In genomic region chr1:173853074-173853473, GRCh38 we compare ENCODE assay signal across 11 cellular contexts. TPM values are rescaled to one million over a fixed set of nuclear protein-coding genes. Genes with fewer than 3 reads are reported as not detected.
DNase-seq lines count a peak whose midpoint lies in the region; ATAC-seq and TF ChIP-seq lines count a peak whose summit lies in the region.
"Had no signal": no experiment of that assay in that cellular context is flagged by ENCODE, and none has a peak within 500 bp of the region (broad histone marks: within the 10 kb centered on the region; RNA-seq: fewer than 3 reads in every experiment).

No MANE protein-coding gene starts in this region.

- TF ChIP-seq CTCF in chondrocyte (IDR thresholded peaks at IDR 0.05) (no peak), type B pancreatic cell (conservative IDR thresholded peaks at IDR 0.05) (no peak)

- H3K27me3 Mint-ChIP-seq in activated T-cell treated with anti-CD3 and anti-CD28 coated beads, Interleukin-2, amount 50 U/mL, for 24 hours = no peaks in the 10 kb centered on the region
- H3K27me3 Mint-ChIP-seq in activated T-cell treated with anti-CD3 and anti-CD28 coated beads, Interleukin-2, amount 50 U/mL, for 72 hours (ENCODE audit: low read depth) = no peaks in the 10 kb centered on the region
- H3K27me3 Mint-ChIP-seq in chondrocyte (ENCODE audit: low read depth) (no peaks in the 10 kb centered on the region), type B pancreatic cell (no peaks in the 10 kb centered on the region)
- H3K27me3 Mint-ChIP-seq: stimulated activated naive B cell treated with anti-CD40 and anti-IgM and Interleukin-4, amounts not matched to agents 10 μg/mL and 1 μg/mL and 100 μg/mL, for 72 hours had no signal

- H3K9me3 Mint-ChIP-seq in activated T-cell treated with anti-CD3 and anti-CD28 coated beads, Interleukin-2, amount 50 U/mL, for 24 hours = no peaks in the 10 kb centered on the region
- no peaks in the 10 kb centered on the region for H3K9me3 Mint-ChIP-seq in activated T-cell treated with anti-CD3 and anti-CD28 coated beads, Interleukin-2, amount 50 U/mL, for 72 hours
- H3K9me3 Mint-ChIP-seq in chondrocyte (ENCODE audit: low read depth) = no peaks in the 10 kb centered on the region
- no peaks in the 10 kb centered on the region for H3K9me3 Mint-ChIP-seq in type B pancreatic cell
- H3K9me3 Mint-ChIP-seq: stimulated activated naive B cell treated with anti-CD40 and anti-IgM and Interleukin-4, amounts not matched to agents 10 μg/mL and 1 μg/mL and 100 μg/mL, for 72 hours; T-helper 1 cell treated with Interleukin-12 subunit alpha and Interleukin-12 subunit beta and Interleukin-4 antibody, amounts not matched to agents 30 μg/mL and 1 μg/mL, for 36 hours had no signal

- H3K4me3 Mint-ChIP-seq in activated T-cell treated with anti-CD3 and anti-CD28 coated beads, Interleukin-2, amount 50 U/mL, for 24 hours = no peak overlapping the region
- H3K4me3 Mint-ChIP-seq in activated T-cell treated with anti-CD3 and anti-CD28 coated beads, Interleukin-2, amount 50 U/mL, for 72 hours = no peak overlapping the region
- no peak overlapping the region for H3K4me3 Mint-ChIP-seq in chondrocyte (ENCODE audit: unreplicated experiment)
- no peak overlapping the region for H3K4me3 Mint-ChIP-seq in type B pancreatic cell
- H3K4me3 Mint-ChIP-seq: stimulated activated naive B cell treated with anti-CD40 and anti-IgM and Interleukin-4, amounts not matched to agents 10 μg/mL and 1 μg/mL and 100 μg/mL, for 72 hours; T-helper 1 cell treated with Interleukin-12 subunit alpha and Interleukin-12 subunit beta and Interleukin-4 antibody, amounts not matched to agents 30 μg/mL and 1 μg/mL, for 36 hours had no signal

- no peak for ATAC-seq in activated T-cell treated with anti-CD3 and anti-CD28 coated beads, Interleukin-2, amount 50 U/mL, for 72 hours (replicated peaks in 1 of 2)
- ATAC-seq: stimulated activated naive B cell treated with anti-CD40 and anti-IgM and Interleukin-4, amounts not matched to agents 10 μg/mL and 1 μg/mL and 100 μg/mL, for 72 hours had no signal

- H3K27ac Mint-ChIP-seq in activated T-cell treated with anti-CD3 and anti-CD28 coated beads, Interleukin-2, amount 50 U/mL, for 24 hours = peak overlapping the region; percentile 32
- H3K27ac Mint-ChIP-seq in activated T-cell treated with anti-CD3 and anti-CD28 coated beads, Interleukin-2, amount 50 U/mL, for 72 hours = no peak overlapping the region
- H3K27ac Mint-ChIP-seq in chondrocyte (ENCODE audit: unreplicated experiment) (peak overlapping the region; percentile 34), type B pancreatic cell (peak overlapping the region; percentile 62)
- H3K27ac Mint-ChIP-seq: stimulated activated naive B cell treated with anti-CD40 and anti-IgM and Interleukin-4, amounts not matched to agents 10 μg/mL and 1 μg/mL and 100 μg/mL, for 72 hours; T-helper 1 cell treated with Interleukin-12 subunit alpha and Interleukin-12 subunit beta and Interleukin-4 antibody, amounts not matched to agents 30 μg/mL and 1 μg/mL, for 36 hours had no signal

- no peak for DNase-seq in activated T-cell treated with anti-CD3 and anti-CD28 coated beads, Interleukin-2, amount 50 U/mL, for 24 hours
- DNase-seq in activated T-cell treated with anti-CD3 and anti-CD28 coated beads, Interleukin-2, amount 50 U/mL, for 72 hours = no peak
- DNase-seq in chondrocyte (ENCODE audit: low spot score) (no peak), iPS-NIHi11 (ENCODE audit: low spot score) (peak; percentile 37), type B pancreatic cell (ENCODE audit: extremely low spot score, unreplicated experiment) (no peak), NCI-H510A treated with DMSO at 0.1 percent for 48 hours (lab: John Stamatoyannopoulos, UW) (no peak), epidermal melanocyte (ENCODE audit: insufficient read length, low spot score) (no peak)
- DNase-seq in activated CD4-positive, alpha-beta T cell treated with anti-CD3 and anti-CD28 coated beads, Interleukin-2, amount 50 U/mL, for 4 hours = no peak
- DNase-seq: DND-41; stimulated activated naive B cell treated with anti-CD40 and anti-IgM and Interleukin-4, amounts not matched to agents 10 μg/mL and 1 μg/mL and 100 μg/mL, for 72 hours had no signal

- H3K4me1 Mint-ChIP-seq in activated T-cell treated with anti-CD3 and anti-CD28 coated beads, Interleukin-2, amount 50 U/mL, for 24 hours (ENCODE audit: low read depth) = no peaks in the 10 kb centered on the region
- H3K4me1 Mint-ChIP-seq in activated T-cell treated with anti-CD3 and anti-CD28 coated beads, Interleukin-2, amount 50 U/mL, for 72 hours (ENCODE audit: low read depth) = no peaks in the 10 kb centered on the region
- H3K4me1 Mint-ChIP-seq in chondrocyte (ENCODE audit: low read depth) = peaks cover 12% of the 10 kb centered on the region
- H3K4me1 Mint-ChIP-seq in type B pancreatic cell (ENCODE audit: unreplicated experiment) = peaks cover 4% of the 10 kb centered on the region
- H3K4me1 Mint-ChIP-seq: stimulated activated naive B cell treated with anti-CD40 and anti-IgM and Interleukin-4, amounts not matched to agents 10 μg/mL and 1 μg/mL and 100 μg/mL, for 72 hours had no signal

- H3K36me3 Mint-ChIP-seq in activated T-cell treated with anti-CD3 and anti-CD28 coated beads, Interleukin-2, amount 50 U/mL, for 24 hours (ENCODE audit: low read depth) = peaks cover 87% of the 10 kb centered on the region
- H3K36me3 Mint-ChIP-seq in activated T-cell treated with anti-CD3 and anti-CD28 coated beads, Interleukin-2, amount 50 U/mL, for 72 hours (ENCODE audit: insufficient read depth in 2 of 2) = peaks cover 8 to 24% of the 10 kb centered on the region in 2 donors
- H3K36me3 Mint-ChIP-seq in chondrocyte (ENCODE audit: low read depth) (peaks cover 8% of the 10 kb centered on the region), type B pancreatic cell (peaks cover 31% of the 10 kb centered on the region)

RNA-seq across cellular contexts. Expression of gene GAS5, which starts 14.7 kb away (rescaled TPM):
- total RNA-seq in activated T-cell treated with anti-CD3 and anti-CD28 coated beads, Interleukin-2, amount 50 U/mL, for 72 hours = 1,000 to 10,000 TPM; 1,204 to 1,544 TPM
- total RNA-seq in chondrocyte = 190 to 340 TPM (median 307 TPM) in 3 replicates
- total RNA-seq in type B pancreatic cell (ENCODE audit: low replicate concordance) = 501 and 574 TPM in 2 replicates

RNA-seq across cellular contexts. Expression of gene ZBTB37, which starts 15.1 kb away (rescaled TPM):
- total RNA-seq in activated T-cell treated with anti-CD3 and anti-CD28 coated beads, Interleukin-2, amount 50 U/mL, for 72 hours = 10 to 100 TPM; 14.2 to 14.9 TPM
- total RNA-seq in chondrocyte = 11.0 to 13.8 TPM (median 13.7 TPM) in 3 replicates
- 11.5 and 14.6 TPM in 2 replicates for total RNA-seq in type B pancreatic cell (ENCODE audit: low replicate concordance)

RNA-seq across cellular contexts. Expression of gene CENPL, which starts 28.4 kb away (rescaled TPM):
- total RNA-seq in activated T-cell treated with anti-CD3 and anti-CD28 coated beads, Interleukin-2, amount 50 U/mL, for 72 hours = 10 to 100 TPM; 36.2 to 38.3 TPM
- total RNA-seq in chondrocyte = 8.2 to 10.9 TPM (median 9.6 TPM) in 3 replicates
- 11.5 and 14.1 TPM in 2 replicates for total RNA-seq in type B pancreatic cell (ENCODE audit: low replicate concordance)

RNA-seq across cellular contexts. Expression of gene DARS2, which starts 28.6 kb away (rescaled TPM):
- total RNA-seq in activated T-cell treated with anti-CD3 and anti-CD28 coated beads, Interleukin-2, amount 50 U/mL, for 72 hours = 10 to 100 TPM; 16.3 to 22.2 TPM
- 9.5 to 12.7 TPM (median 9.5 TPM) in 3 replicates for total RNA-seq in chondrocyte
- 23.6 and 28.2 TPM in 2 replicates for total RNA-seq in type B pancreatic cell (ENCODE audit: low replicate concordance)
